18 cellular contexts compared by ENCODE assay signal in genomic region chr16:4157376-4157825, GRCh38. TPM values are rescaled to one million over a fixed set of nuclear protein-coding genes. Genes with fewer than 3 reads are reported as not detected.
DNase-seq lines count a peak whose midpoint lies in the region; ATAC-seq, FAIRE-seq and TF ChIP-seq lines count a peak whose summit lies in the region.
"Had no signal": no experiment of that assay in that cellular context is flagged by ENCODE, and none has a peak within 500 bp of the region (broad histone marks: within the 10 kb centered on the region; RNA-seq: fewer than 3 reads in every experiment).

No MANE protein-coding gene starts in this region.

- no peaks in the 10 kb centered on the region for H3K9me2 ChIP-seq in hepatocyte (replicated peaks; ENCODE audit: insufficient read depth)

- H3F3A ChIP-seq in smooth muscle cell (ENCODE audit: low read depth) = no peaks in the 10 kb centered on the region

- H3K27me3 ChIP-seq in hepatocyte = no peaks in the 10 kb centered on the region
- H3K27me3 ChIP-seq in HepG2 (ENCODE audit: control insufficient read depth in 1 of 2, insufficient read depth in 2 of 2, low read length in 2 of 2) = no peaks in the 10 kb centered on the region
- no peaks in the 10 kb centered on the region for H3K27me3 ChIP-seq in small intestine (ENCODE audit: control insufficient read depth in 2 of 2, insufficient read depth in 2 of 2, low read length in 2 of 2)
- no peaks in the 10 kb centered on the region for H3K27me3 ChIP-seq in smooth muscle cell (ENCODE audit: low read depth)

- no peak overlapping the region for H3K9ac ChIP-seq in HepG2 (ENCODE audit: insufficient read depth, low read depth, low read length)
- H3K9ac ChIP-seq in smooth muscle cell (ENCODE audit: low read depth) = no peak overlapping the region

- peak; percentile 79 for ATAC-seq in HepG2
- no peak for ATAC-seq in activated naive CD8-positive, alpha-beta T cell treated with anti-CD3 and anti-CD28 coated beads, Interleukin-2, amount 50 U/mL, for 24 hours
- ATAC-seq: GM23338, HCT116 had no signal

- no peak overlapping the region for H3K4me3 Mint-ChIP-seq in activated naive CD8-positive, alpha-beta T cell treated with anti-CD3 and anti-CD28 coated beads, Interleukin-2, amount 50 U/mL, for 24 hours
- H3K4me3 Mint-ChIP-seq: CD4-positive, alpha-beta memory T cell; GM23338; H9 had no signal

- H3K9me3 ChIP-seq in hepatocyte (ENCODE audit: low read depth) (no peaks in the 10 kb centered on the region), HepG2 (ENCODE audit: low read length) (no peaks in the 10 kb centered on the region), small intestine (ENCODE audit: control insufficient read depth, low read depth) (no peaks in the 10 kb centered on the region), smooth muscle cell (replicated peaks; ENCODE audit: low read depth) (no peaks in the 10 kb centered on the region)

- POLR2A ChIA-PET in HepG2 (lab: Yijun Ruan, JAX) = interaction anchor here (0.7 to 1.1 kb wide), 7 partner anchors 14 to 96 kb away, joined by 3 to 5 read pairs (median 3); partner anchors contain the start of gene ADCY9

- peak; percentile 15 for FAIRE-seq in HepG2 (lab: Jason Lieb, UNC)
- FAIRE-seq in small intestine (lab: Jason Lieb, UNC) = no peak
- FAIRE-seq: GM12891, GM18507 had no signal

- H3K79me2 ChIP-seq in hepatocyte (no peaks in the 10 kb centered on the region), HepG2 (ENCODE audit: insufficient read depth, low read length) (no peaks in the 10 kb centered on the region), smooth muscle cell (ENCODE audit: low read depth) (no peaks in the 10 kb centered on the region)

- H3K4me3 ChIP-seq in hepatocyte (no peak overlapping the region), HepG2 (replicated peaks in 1 of 3; ENCODE audit: insufficient read depth in 1 of 3, low read depth in 2 of 3, low read length in 3 of 3) (peak overlapping the region in 1 of 3 experiments; percentile 33; a peak in 2 of 6 replicates), small intestine (ENCODE audit: low read depth in 1 of 2, low read length in 2 of 2) (no peak overlapping the region), smooth muscle cell (no peak overlapping the region)
- H3K4me3 ChIP-seq: GM23338 had no signal

- intact Hi-C loops in HepG2 (cut with micrococcal nuclease; ENCODE audit: unreplicated experiment) = no loop called here

- H2AFZ ChIP-seq in hepatocyte = no peak overlapping the region
- H2AFZ ChIP-seq in HepG2 (ENCODE audit: low read length) = no peak overlapping the region
- no peak overlapping the region for H2AFZ ChIP-seq in smooth muscle cell (ENCODE audit: low read depth)
- H2AFZ ChIP-seq: GM23338 had no signal

- no TSS peak for BruUV-seq in HepG2 (replicated peaks; lab: Mats Ljungman, UMichigan)

- WGBS in hepatocyte (ENCODE audit: low lambda C conversion rate, missing lambda C conversion rate) = 72% methylated on average over 4 of the region's 4 CpGs
- WGBS in HepG2 (ENCODE audit: low lambda C conversion rate) = 0% methylated on average over 4 of the region's 4 CpGs
- WGBS in small intestine, 3 donors = 16 to 65% (median 39%) methylated on average over 4 of the region's 4 CpGs
- 97% methylated on average over 4 of the region's 4 CpGs for WGBS in smooth muscle cell (ENCODE audit: low lambda C conversion rate)

- no peaks in the 10 kb centered on the region for H3K4me1 ChIP-seq in hepatocyte (ENCODE audit: insufficient read depth)
- peaks cover 45% of the 10 kb centered on the region for H3K4me1 ChIP-seq in HepG2 (ENCODE audit: insufficient read depth, low read length)
- H3K4me1 ChIP-seq in small intestine (ENCODE audit: control insufficient read depth in 2 of 2, insufficient read depth in 1 of 2, low read depth in 1 of 2, low read length in 1 of 2) = no peaks in the 10 kb centered on the region
- no peaks in the 10 kb centered on the region for H3K4me1 ChIP-seq in smooth muscle cell (ENCODE audit: low read depth)

- TF ChIP-seq EP300 in HepG2 (IDR thresholded peaks at IDR 0.05; ENCODE audit: low read depth in 2 of 2, low read length in 2 of 2) (peak in 1 of 2 experiments; percentile 62; a peak in 2 of 4 replicates), HepG2 (CRISPR knock-in tag; IDR thresholded peaks at IDR 0.05; ENCODE audit: borderline replicate concordance) (peak; percentile 36; the same call in 1 of the 2 replicates)

- H3K27ac Mint-ChIP-seq in activated naive CD8-positive, alpha-beta T cell treated with anti-CD3 and anti-CD28 coated beads, Interleukin-2, amount 50 U/mL, for 24 hours = no peak overlapping the region
- H3K27ac Mint-ChIP-seq: CD4-positive, alpha-beta memory T cell; GM23338; H9 had no signal

- TF ChIP-seq CTCF in hepatocyte (IDR thresholded peaks at IDR 0.05; ENCODE audit: poor library complexity) (no peak), HepG2 (CRISPR knock-in tag; IDR thresholded peaks at IDR 0.05) (no peak), smooth muscle cell (IDR thresholded peaks at IDR 0.05; ENCODE audit: borderline replicate concordance, insufficient read depth, poor library complexity, severe bottlenecking) (no peak)

- H3K4me1 Mint-ChIP-seq in activated naive CD8-positive, alpha-beta T cell treated with anti-CD3 and anti-CD28 coated beads, Interleukin-2, amount 50 U/mL, for 24 hours = no peaks in the 10 kb centered on the region
- H3K4me1 Mint-ChIP-seq: CD4-positive, alpha-beta memory T cell; GM23338; H9 had no signal

- H3K36me3 ChIP-seq in hepatocyte (replicated peaks; ENCODE audit: insufficient read depth, low read depth) (no peaks in the 10 kb centered on the region), HepG2 (replicated peaks in 1 of 2; ENCODE audit: control insufficient read depth in 1 of 2, insufficient read depth in 2 of 2, low read length in 2 of 2) (no peaks in the 10 kb centered on the region), small intestine (ENCODE audit: control insufficient read depth in 2 of 2, insufficient read depth in 2 of 2, low read length in 2 of 2) (no peaks in the 10 kb centered on the region), smooth muscle cell (ENCODE audit: low read depth) (no peaks in the 10 kb centered on the region)

- no peaks in the 10 kb centered on the region for H3K36me3 Mint-ChIP-seq in activated naive CD8-positive, alpha-beta T cell treated with anti-CD3 and anti-CD28 coated beads, Interleukin-2, amount 50 U/mL, for 24 hours (ENCODE audit: low read depth)
- H3K36me3 Mint-ChIP-seq: CD4-positive, alpha-beta memory T cell had no signal

- no peaks in the 10 kb centered on the region for H3K27me3 Mint-ChIP-seq in activated naive CD8-positive, alpha-beta T cell treated with anti-CD3 and anti-CD28 coated beads, Interleukin-2, amount 50 U/mL, for 24 hours
- H3K27me3 Mint-ChIP-seq: CD4-positive, alpha-beta memory T cell had no signal

- H3K4me2 ChIP-seq in hepatocyte (no peak overlapping the region), HepG2 (ENCODE audit: low read depth, low read length) (peak overlapping the region; percentile 70), smooth muscle cell (no peak overlapping the region)
- H3K4me2 ChIP-seq: GM23338 had no signal

- H4K20me1 ChIP-seq in hepatocyte (ENCODE audit: insufficient read depth, poor library complexity, severe bottlenecking) (no peaks in the 10 kb centered on the region), HepG2 (ENCODE audit: insufficient read depth, low read length) (no peaks in the 10 kb centered on the region), smooth muscle cell (ENCODE audit: low read depth) (no peaks in the 10 kb centered on the region)

- TF ChIP-seq POLR2A in HepG2 (IDR thresholded peaks at IDR 0.05; ENCODE audit: insufficient read depth in 1 of 2, low read depth in 2 of 2, low read length in 2 of 2) = no peak

- TF ChIP-seq RAD21 in HepG2 (CRISPR knock-in tag; IDR thresholded peaks at IDR 0.05) = no peak

- in situ Hi-C loops in HepG2 (cut with HindIII; ENCODE audit: extremely low pct_ligation_motif_present, low pct_unique_long_range_greater_than_20kb) = no loop called here

- H3K27ac ChIP-seq in hepatocyte (peak overlapping the region; percentile 37), HepG2 (ENCODE audit: extremely low read length, insufficient read depth, low read length) (peak overlapping the region; percentile 67), small intestine (ENCODE audit: low read depth in 1 of 2, low read length in 1 of 2) (peak overlapping the region in 1 of 2 donors; percentile 21), smooth muscle cell (ENCODE audit: low read depth) (no peak overlapping the region)

- H3K9me3 Mint-ChIP-seq in activated naive CD8-positive, alpha-beta T cell treated with anti-CD3 and anti-CD28 coated beads, Interleukin-2, amount 50 U/mL, for 24 hours = no peaks in the 10 kb centered on the region
- H3K9me3 Mint-ChIP-seq: GM23338, H9 had no signal

- peak; percentile 36 for DNase-seq in hepatocyte (ENCODE audit: low spot score)
- DNase-seq in HepG2 (ENCODE audit: low spot score) = peak; percentile 82
- peak; percentile 84 for DNase-seq in small intestine
- no peak for DNase-seq in activated naive CD8-positive, alpha-beta T cell treated with anti-CD3 and anti-CD28 coated beads, Interleukin-2, amount 50 U/mL, for 24 hours
- no peak for DNase-seq in smooth muscle cell (lab: John Stamatoyannopoulos, UW; ENCODE audit: unreplicated experiment)
- DNase-seq in activated CD4-positive, CD25-positive, alpha-beta regulatory T cell (lab: John Stamatoyannopoulos, UW) = no peak
- DNase-seq: C1 segment of cervical spinal cord; Calu3; CD4-positive, alpha-beta memory T cell; COR-L47; DMS53; DMS79 treated with DMSO at 0.1 percent for 48 hours; GF-D8; H9 had no signal

- CTCF ChIA-PET in HepG2 (lab: Yijun Ruan, JAX; ENCODE audit: low intra/inter-chr PET ratio, low total read pairs) = no interaction called here

RNA-seq across cellular contexts. Expression of gene ADCY9, which starts 41.2 kb away (rescaled TPM):
- total RNA-seq in hepatocyte (12.4 and 15.9 TPM in 2 replicates), HepG2 (2016; rRNA removed; fragmentation: Illumina TruSeq; extraction: Trizol) (9.6 and 11.2 TPM in 2 replicates), smooth muscle cell (6.0 and 8.9 TPM in 2 replicates)
- polyA plus RNA-seq in hepatocyte (7.6 and 12.0 TPM in 2 replicates), HepG2 (2011; rRNA removed) (13.6 and 13.9 TPM in 2 replicates), small intestine (10 to 100 TPM in 1 of 3 donors, 1 to 10 TPM in 2; 4.3 to 10.7 (median 7.9) TPM), smooth muscle cell (5.2 and 7.2 TPM in 2 replicates)
- 6.9 and 7.1 TPM in 2 replicates for total RNA-seq in HepG2 (2016; cell fraction: cytosol; rRNA removed; fragmentation: Illumina TruSeq; extraction: Trizol; ENCODE audit: low read depth)
- total RNA-seq in HepG2 (2016; cell fraction: insoluble cytoplasmic fraction; rRNA removed; fragmentation: Illumina TruSeq; extraction: Trizol) = 7.0 and 12.1 TPM in 2 replicates
- total RNA-seq in HepG2 (2016; cell fraction: membrane; rRNA removed; fragmentation: Illumina TruSeq; extraction: Trizol) = 4.4 and 4.6 TPM in 2 replicates
- 15.9 and 17.5 TPM in 2 replicates for total RNA-seq in HepG2 (2016; cell fraction: nucleus; rRNA removed; fragmentation: Illumina TruSeq; extraction: Trizol)
- polyA plus RNA-seq in HepG2 (2011; cell fraction: cytosol; rRNA removed) = 15.9 and 17.7 TPM in 2 replicates
- 26.9 and 30.6 TPM in 2 replicates for polyA plus RNA-seq in HepG2 (2011; cell fraction: nucleus; rRNA removed)
- polyA plus RNA-seq in HepG2 (2012) = 15.9 and 19.6 TPM in 2 replicates
- polyA plus RNA-seq in HepG2 (2016; cell fraction: cytosol; fragmentation: Illumina TruSeq; extraction: Trizol; ENCODE audit: low read depth) = 0.63 and 1.1 TPM in 2 replicates
- polyA plus RNA-seq in HepG2 (2016; cell fraction: insoluble cytoplasmic fraction; fragmentation: Illumina TruSeq; extraction: Trizol; ENCODE audit: low read depth) = 5.6 and 8.0 TPM in 2 replicates
- 2.0 and 2.1 TPM in 2 replicates for polyA plus RNA-seq in HepG2 (2016; cell fraction: membrane; fragmentation: Illumina TruSeq; extraction: Trizol; ENCODE audit: low read depth)
- 16.3 and 17.4 TPM in 2 replicates for polyA plus RNA-seq in HepG2 (2016; cell fraction: nucleus; fragmentation: Illumina TruSeq; extraction: Trizol; ENCODE audit: insufficient read depth, low read depth)
- polyA minus RNA-seq in HepG2 (2011; rRNA and poly(A)+ RNA removed; ENCODE audit: low replicate concordance) = 21.8 and 108 TPM in 2 replicates
- 53.6 and 62.1 TPM in 2 replicates for polyA minus RNA-seq in HepG2 (2011; cell fraction: cytosol; rRNA and poly(A)+ RNA removed)
- polyA minus RNA-seq in HepG2 (2011; cell fraction: nucleus; rRNA and poly(A)+ RNA removed) = 33.7 and 36.4 TPM in 2 replicates

Comparison
In these comparisons a context has a peak if more than half of its experiments do, and no peak if none do; other contexts are left out.
1. DNase-seq: peak in hepatocyte (single experiment), HepG2 (single experiment) and small intestine (single experiment); none in activated naive CD8-positive, alpha-beta T cell treated with anti-CD3 and anti-CD28 coated beads, Interleukin-2, amount 50 U/mL, for 24 hours (single experiment), smooth muscle cell (single experiment) and activated CD4-positive, CD25-positive, alpha-beta regulatory T cell (0 of 4).